ENCODE assay signal across 8 cellular contexts in the genomic region with DNA sequence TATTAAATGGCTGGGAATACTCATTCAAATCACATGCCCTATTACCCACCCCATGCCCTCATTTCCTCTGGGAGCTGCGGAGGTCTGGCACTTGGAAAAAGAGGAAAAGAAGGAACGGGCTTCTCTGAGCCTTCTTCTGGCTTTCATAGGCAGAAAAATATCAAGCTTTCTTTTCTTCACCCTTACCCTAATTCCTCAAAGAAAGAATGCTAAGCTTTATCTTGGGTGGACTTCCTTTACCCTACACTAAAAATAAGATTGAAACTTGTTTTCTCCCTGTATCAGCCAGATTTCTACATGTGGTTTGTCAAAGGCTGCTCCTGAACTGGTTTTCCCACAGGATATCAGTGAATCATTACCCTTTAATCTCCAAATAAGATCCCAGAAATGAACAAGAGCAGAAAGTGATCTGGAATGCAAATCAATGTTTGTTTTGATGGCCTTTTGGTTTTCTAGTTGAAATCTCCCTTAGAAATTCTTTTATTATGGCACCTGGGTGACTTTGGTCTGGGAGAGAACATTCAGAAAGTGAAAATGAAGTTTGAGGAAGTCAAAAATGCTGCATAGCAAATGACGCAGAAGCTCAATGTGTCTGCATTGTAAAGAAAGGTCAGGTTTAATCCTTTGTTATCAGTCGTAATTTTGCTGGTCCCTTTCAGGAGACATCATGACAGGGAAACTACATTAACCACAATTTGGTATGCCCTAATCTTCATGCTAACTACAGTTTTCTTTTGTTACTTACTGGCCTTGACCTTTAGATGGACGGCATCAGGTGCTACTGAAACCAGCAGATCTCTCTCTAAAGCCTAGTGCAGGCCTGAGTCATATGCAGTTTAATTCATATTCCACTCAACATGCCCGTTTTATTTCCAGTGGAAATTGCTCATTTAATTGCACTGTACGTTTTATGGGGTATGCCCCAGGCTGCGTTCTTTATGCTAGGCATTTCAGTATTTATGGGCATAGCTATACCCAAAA. TPM values are rescaled to one million over a fixed set of nuclear protein-coding genes. Genes with fewer than 3 reads are reported as not detected.
DNase-seq lines count a peak whose midpoint lies in the region; ATAC-seq and TF ChIP-seq lines count a peak whose summit lies in the region.

No MANE protein-coding gene starts in this region.

- H3K4me2 ChIP-seq in DOHH2 (ENCODE audit: low read length), result peak overlapping the region; percentile 99

- DNase-seq in T-helper 17 cell (no peak), fibroblast of gingiva (ENCODE audit: low read depth) (peak; percentile 14), omental fat pad (ENCODE audit: low spot score) (no peak), middle frontal gyrus (ENCODE audit: extremely low spot score, low spot score) (no peak)
- DNase-seq in effector CD4-positive, alpha-beta T cell, result no peak

- TF ChIP-seq CTCF in DOHH2 (IDR thresholded peaks at IDR 0.05; ENCODE audit: low read depth, low read length, poor library complexity, severe bottlenecking), result no peak
- TF ChIP-seq CTCF in omental fat pad (IDR thresholded peaks at IDR 0.05), result no peak

- peaks cover 28% of the 10 kb centered on the region for H3K4me1 ChIP-seq in DOHH2 (ENCODE audit: control insufficient read depth, low read length)

- peak overlapping the region; percentile 74 for H3K4me3 ChIP-seq in DOHH2 (ENCODE audit: low read length)

- peak overlapping the region; percentile 79 for H3K4me3 Mint-ChIP-seq in T-helper 17 cell

- H3K79me2 ChIP-seq in DOHH2 (ENCODE audit: control insufficient read depth, low read length), result no peaks in the 10 kb centered on the region

- H3F3A ChIP-seq in DOHH2 (ENCODE audit: control insufficient read depth, insufficient read depth), result peaks cover 6% of the 10 kb centered on the region; the same call in 1 of the 2 replicates

- no peak overlapping the region for H3K27ac Mint-ChIP-seq in T-helper 17 cell

- H3K9me3 ChIP-seq in DOHH2 (ENCODE audit: control insufficient read depth, insufficient read depth, low read length) (no peaks in the 10 kb centered on the region), T-helper 17 cell (ENCODE audit: control insufficient read depth, low read length, poor library complexity, severe bottlenecking) (no peaks in the 10 kb centered on the region)

- H3K27me3 Mint-ChIP-seq in T-helper 17 cell, result peaks cover 6% of the 10 kb centered on the region

- no peaks in the 10 kb centered on the region for H4K20me1 ChIP-seq in DOHH2 (ENCODE audit: control insufficient read depth, insufficient read depth, low read depth, low read length)

- no peaks in the 10 kb centered on the region for H3K9me2 ChIP-seq in DOHH2 (replicated peaks; ENCODE audit: control insufficient read depth, low read length)

- H3K27me3 ChIP-seq in DOHH2 (ENCODE audit: control insufficient read depth, low read length), result peaks cover 4% of the 10 kb centered on the region; the same call in 1 of the 2 replicates

- no peaks in the 10 kb centered on the region for H3K36me3 Mint-ChIP-seq in T-helper 17 cell (ENCODE audit: low read depth)

- ATAC-seq in GM19395 (IDR thresholded peaks at IDR 0.05; ENCODE audit: unreplicated experiment), result peak; percentile 67
- ATAC-seq in HG03432 (IDR thresholded peaks at IDR 0.05; ENCODE audit: unreplicated experiment), result peak; percentile 61
- ATAC-seq in T-helper 17 cell, result peak; percentile 61
- ATAC-seq in omental fat pad (ENCODE audit: low FRiP score), result peak; percentile 65

- peaks cover 16% of the 10 kb centered on the region for H3K4me1 Mint-ChIP-seq in T-helper 17 cell

- no peaks in the 10 kb centered on the region for H3K36me3 ChIP-seq in DOHH2 (ENCODE audit: control insufficient read depth, low read length)

- H3K27ac ChIP-seq in DOHH2 (ENCODE audit: low read depth, low read length), result peak overlapping the region; percentile 28; the same call in 1 of the 2 replicates

RNA-seq across cellular contexts. Expression of gene HNRNPA3, which starts 46.6 kb away (rescaled TPM):
- total RNA-seq in T-helper 17 cell, result 100 to 1,000 TPM; 179 to 183 TPM
- 10 to 100 TPM; 53.1 to 92.4 (median 67.0) TPM for total RNA-seq in omental fat pad
